Comparison of ENCODE assay signal across 1 cellular context in genomic region chr1:28926629-28927441, GRCh38.
TF ChIP-seq lines count a peak whose summit lies in the region.

No MANE protein-coding gene starts in this region.

TF ChIP-seq in K562, 482 proteins besides CTCF, POLR2A, EP300 and RAD21 (continued from another document and continues in another):
- TF ChIP-seq, protein P1, sequence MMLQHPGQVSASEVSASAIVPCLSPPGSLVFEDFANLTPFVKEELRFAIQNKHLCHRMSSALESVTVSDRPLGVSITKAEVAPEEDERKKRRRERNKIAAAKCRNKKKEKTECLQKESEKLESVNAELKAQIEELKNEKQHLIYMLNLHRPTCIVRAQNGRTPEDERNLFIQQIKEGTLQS (IDR thresholded peaks at IDR 0.05), result peak; percentile 67; the same call in 1 of the 2 replicates
- TF ChIP-seq, protein P1 (CRISPR knock-in tag; conservative IDR thresholded peaks at IDR 0.05), result no peak
- TF ChIP-seq JUN (IDR thresholded peaks at IDR 0.05; ENCODE audit: borderline replicate concordance, low read depth, low read length) (peak; percentile 72), JUN (CRISPR knock-in tag; IDR thresholded peaks at IDR 0.05; ENCODE audit: borderline replicate concordance) (no peak), ZNF174 (CRISPR knock-in tag; IDR thresholded peaks at IDR 0.05) (no peak), SIN3B (IDR thresholded peaks at IDR 0.05; ENCODE audit: low read depth) (no peak), POLR2H (tag; IDR thresholded peaks at IDR 0.05; ENCODE audit: low read depth) (peak; percentile 86), MAZ (CRISPR knock-in tag; conservative IDR thresholded peaks at IDR 0.05 in 1 of 2, IDR thresholded peaks at IDR 0.05 in 1 of 2) (peak in 1 of 2 experiments; percentile 36; a peak in 3 of 4 replicates), STAG1 (CRISPR knock-in tag; IDR thresholded peaks at IDR 0.05; ENCODE audit: borderline replicate concordance) (no peak), RBM15 (IDR thresholded peaks at IDR 0.05; ENCODE audit: insufficient read depth, low read length) (no peak), COPS2 (conservative IDR thresholded peaks at IDR 0.05) (no peak), ZNF316 (IDR thresholded peaks at IDR 0.05) (no peak; the same call in 1 of the 2 replicates), EHMT2 (IDR thresholded peaks at IDR 0.05) (no peak), KDM1A (IDR thresholded peaks at IDR 0.05) (peak; percentile 94 to 97), NFXL1 (CRISPR knock-in tag; IDR thresholded peaks at IDR 0.05) (no peak), AFF1 (IDR thresholded peaks at IDR 0.05; ENCODE audit: low read depth in 1 of 2, partially characterized antibody in 2 of 2) (peak; percentile 47 to 95), ZNF589 (CRISPR knock-in tag; IDR thresholded peaks at IDR 0.05; ENCODE audit: low read depth) (no peak; the same call in 1 of the 2 replicates), PHF8 (IDR thresholded peaks at IDR 0.05; ENCODE audit: borderline replicate concordance, low read length) (no peak), MTF1 (CRISPR knock-in tag; IDR thresholded peaks at IDR 0.05; ENCODE audit: borderline replicate concordance) (no peak), RBM14 (IDR thresholded peaks at IDR 0.05; ENCODE audit: borderline replicate concordance, insufficient read depth, low read depth, low read length) (no peak), ZNF143 (CRISPR knock-in tag; IDR thresholded peaks at IDR 0.05) (no peak), PTTG1 (tag; IDR thresholded peaks at IDR 0.05; ENCODE audit: low read depth) (peak; percentile 11; the same call in 1 of the 2 replicates), HDAC6 (IDR thresholded peaks at IDR 0.05; ENCODE audit: low read depth, low read length) (no peak), VEZF1 (CRISPR knock-in tag; IDR thresholded peaks at IDR 0.05) (peak; percentile 81), FOXK1 (CRISPR knock-in tag; IDR thresholded peaks at IDR 0.05; ENCODE audit: borderline replicate concordance) (no peak), SOX6 (IDR thresholded peaks at IDR 0.05) (peak; percentile 100), HEY1 (CRISPR knock-in tag; IDR thresholded peaks at IDR 0.05; ENCODE audit: borderline replicate concordance) (no peak), SLC30A9 (CRISPR knock-in tag; IDR thresholded peaks at IDR 0.05) (no peak), MED1 (CRISPR knock-in tag; IDR thresholded peaks at IDR 0.05; ENCODE audit: borderline replicate concordance) (no peak), XRCC4 (IDR thresholded peaks at IDR 0.05; ENCODE audit: extremely low read depth, insufficient read depth, insufficient read length) (no peak), ZNF449 (CRISPR knock-in tag; IDR thresholded peaks at IDR 0.05) (no peak), ZNF583 (CRISPR knock-in tag; IDR thresholded peaks at IDR 0.05) (no peak), XRCC3 (IDR thresholded peaks at IDR 0.05) (no peak), NR4A1 (CRISPR knock-in tag; IDR thresholded peaks at IDR 0.05) (no peak), NR4A1 (tag; IDR thresholded peaks at IDR 0.05) (no peak), MCM5 (IDR thresholded peaks at IDR 0.05; ENCODE audit: low read depth) (no peak), NR3C1 (CRISPR knock-in tag; IDR thresholded peaks at IDR 0.05) (no peak), SUPT5H (IDR thresholded peaks at IDR 0.05) (0 out of 2 replicates have a peak, but pooled peaks have one; percentile 18), ETV1 (tag; conservative IDR thresholded peaks at IDR 0.05; ENCODE audit: low read depth) (peak; percentile 100)
- TF ChIP-seq, protein P2, sequence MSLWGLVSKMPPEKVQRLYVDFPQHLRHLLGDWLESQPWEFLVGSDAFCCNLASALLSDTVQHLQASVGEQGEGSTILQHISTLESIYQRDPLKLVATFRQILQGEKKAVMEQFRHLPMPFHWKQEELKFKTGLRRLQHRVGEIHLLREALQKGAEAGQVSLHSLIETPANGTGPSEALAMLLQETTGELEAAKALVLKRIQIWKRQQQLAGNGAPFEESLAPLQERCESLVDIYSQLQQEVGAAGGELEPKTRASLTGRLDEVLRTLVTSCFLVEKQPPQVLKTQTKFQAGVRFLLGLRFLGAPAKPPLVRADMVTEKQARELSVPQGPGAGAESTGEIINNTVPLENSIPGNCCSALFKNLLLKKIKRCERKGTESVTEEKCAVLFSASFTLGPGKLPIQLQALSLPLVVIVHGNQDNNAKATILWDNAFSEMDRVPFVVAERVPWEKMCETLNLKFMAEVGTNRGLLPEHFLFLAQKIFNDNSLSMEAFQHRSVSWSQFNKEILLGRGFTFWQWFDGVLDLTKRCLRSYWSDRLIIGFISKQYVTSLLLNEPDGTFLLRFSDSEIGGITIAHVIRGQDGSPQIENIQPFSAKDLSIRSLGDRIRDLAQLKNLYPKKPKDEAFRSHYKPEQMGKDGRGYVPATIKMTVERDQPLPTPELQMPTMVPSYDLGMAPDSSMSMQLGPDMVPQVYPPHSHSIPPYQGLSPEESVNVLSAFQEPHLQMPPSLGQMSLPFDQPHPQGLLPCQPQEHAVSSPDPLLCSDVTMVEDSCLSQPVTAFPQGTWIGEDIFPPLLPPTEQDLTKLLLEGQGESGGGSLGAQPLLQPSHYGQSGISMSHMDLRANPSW (CRISPR knock-in tag; IDR thresholded peaks at IDR 0.05), result no peak
- TF ChIP-seq, protein P3, sequence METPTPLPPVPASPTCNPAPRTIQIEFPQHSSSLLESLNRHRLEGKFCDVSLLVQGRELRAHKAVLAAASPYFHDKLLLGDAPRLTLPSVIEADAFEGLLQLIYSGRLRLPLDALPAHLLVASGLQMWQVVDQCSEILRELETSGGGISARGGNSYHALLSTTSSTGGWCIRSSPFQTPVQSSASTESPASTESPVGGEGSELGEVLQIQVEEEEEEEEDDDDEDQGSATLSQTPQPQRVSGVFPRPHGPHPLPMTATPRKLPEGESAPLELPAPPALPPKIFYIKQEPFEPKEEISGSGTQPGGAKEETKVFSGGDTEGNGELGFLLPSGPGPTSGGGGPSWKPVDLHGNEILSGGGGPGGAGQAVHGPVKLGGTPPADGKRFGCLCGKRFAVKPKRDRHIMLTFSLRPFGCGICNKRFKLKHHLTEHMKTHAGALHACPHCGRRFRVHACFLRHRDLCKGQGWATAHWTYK (CRISPR knock-in tag; IDR thresholded peaks at IDR 0.05), result no peak
- TF ChIP-seq, protein P4, sequence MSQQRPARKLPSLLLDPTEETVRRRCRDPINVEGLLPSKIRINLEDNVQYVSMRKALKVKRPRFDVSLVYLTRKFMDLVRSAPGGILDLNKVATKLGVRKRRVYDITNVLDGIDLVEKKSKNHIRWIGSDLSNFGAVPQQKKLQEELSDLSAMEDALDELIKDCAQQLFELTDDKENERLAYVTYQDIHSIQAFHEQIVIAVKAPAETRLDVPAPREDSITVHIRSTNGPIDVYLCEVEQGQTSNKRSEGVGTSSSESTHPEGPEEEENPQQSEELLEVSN (IDR thresholded peaks at IDR 0.05; ENCODE audit: borderline replicate concordance in 1 of 2, extremely low read depth in 1 of 2, insufficient read depth in 1 of 2, insufficient read length in 1 of 2, low read depth in 1 of 2, low read length in 1 of 2, poor library complexity in 1 of 2, severe bottlenecking in 1 of 2), result no peak
- TF ChIP-seq, protein P5, sequence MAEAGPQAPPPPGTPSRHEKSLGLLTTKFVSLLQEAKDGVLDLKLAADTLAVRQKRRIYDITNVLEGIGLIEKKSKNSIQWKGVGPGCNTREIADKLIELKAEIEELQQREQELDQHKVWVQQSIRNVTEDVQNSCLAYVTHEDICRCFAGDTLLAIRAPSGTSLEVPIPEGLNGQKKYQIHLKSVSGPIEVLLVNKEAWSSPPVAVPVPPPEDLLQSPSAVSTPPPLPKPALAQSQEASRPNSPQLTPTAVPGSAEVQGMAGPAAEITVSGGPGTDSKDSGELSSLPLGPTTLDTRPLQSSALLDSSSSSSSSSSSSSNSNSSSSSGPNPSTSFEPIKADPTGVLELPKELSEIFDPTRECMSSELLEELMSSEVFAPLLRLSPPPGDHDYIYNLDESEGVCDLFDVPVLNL (CRISPR knock-in tag; IDR thresholded peaks at IDR 0.05; ENCODE audit: low read depth), result no peak
- TF ChIP-seq, protein P6, sequence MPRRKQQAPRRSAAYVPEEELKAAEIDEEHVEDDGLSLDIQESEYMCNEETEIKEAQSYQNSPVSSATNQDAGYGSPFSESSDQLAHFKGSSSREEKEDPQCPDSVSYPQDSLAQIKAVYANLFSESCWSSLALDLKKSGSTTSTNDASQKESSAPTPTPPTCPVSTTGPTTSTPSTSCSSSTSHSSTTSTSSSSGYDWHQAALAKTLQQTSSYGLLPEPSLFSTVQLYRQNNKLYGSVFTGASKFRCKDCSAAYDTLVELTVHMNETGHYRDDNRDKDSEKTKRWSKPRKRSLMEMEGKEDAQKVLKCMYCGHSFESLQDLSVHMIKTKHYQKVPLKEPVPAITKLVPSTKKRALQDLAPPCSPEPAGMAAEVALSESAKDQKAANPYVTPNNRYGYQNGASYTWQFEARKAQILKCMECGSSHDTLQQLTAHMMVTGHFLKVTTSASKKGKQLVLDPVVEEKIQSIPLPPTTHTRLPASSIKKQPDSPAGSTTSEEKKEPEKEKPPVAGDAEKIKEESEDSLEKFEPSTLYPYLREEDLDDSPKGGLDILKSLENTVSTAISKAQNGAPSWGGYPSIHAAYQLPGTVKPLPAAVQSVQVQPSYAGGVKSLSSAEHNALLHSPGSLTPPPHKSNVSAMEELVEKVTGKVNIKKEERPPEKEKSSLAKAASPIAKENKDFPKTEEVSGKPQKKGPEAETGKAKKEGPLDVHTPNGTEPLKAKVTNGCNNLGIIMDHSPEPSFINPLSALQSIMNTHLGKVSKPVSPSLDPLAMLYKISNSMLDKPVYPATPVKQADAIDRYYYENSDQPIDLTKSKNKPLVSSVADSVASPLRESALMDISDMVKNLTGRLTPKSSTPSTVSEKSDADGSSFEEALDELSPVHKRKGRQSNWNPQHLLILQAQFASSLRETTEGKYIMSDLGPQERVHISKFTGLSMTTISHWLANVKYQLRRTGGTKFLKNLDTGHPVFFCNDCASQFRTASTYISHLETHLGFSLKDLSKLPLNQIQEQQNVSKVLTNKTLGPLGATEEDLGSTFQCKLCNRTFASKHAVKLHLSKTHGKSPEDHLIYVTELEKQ (CRISPR knock-in tag; IDR thresholded peaks at IDR 0.05), result no peak
- TF ChIP-seq, protein P7, sequence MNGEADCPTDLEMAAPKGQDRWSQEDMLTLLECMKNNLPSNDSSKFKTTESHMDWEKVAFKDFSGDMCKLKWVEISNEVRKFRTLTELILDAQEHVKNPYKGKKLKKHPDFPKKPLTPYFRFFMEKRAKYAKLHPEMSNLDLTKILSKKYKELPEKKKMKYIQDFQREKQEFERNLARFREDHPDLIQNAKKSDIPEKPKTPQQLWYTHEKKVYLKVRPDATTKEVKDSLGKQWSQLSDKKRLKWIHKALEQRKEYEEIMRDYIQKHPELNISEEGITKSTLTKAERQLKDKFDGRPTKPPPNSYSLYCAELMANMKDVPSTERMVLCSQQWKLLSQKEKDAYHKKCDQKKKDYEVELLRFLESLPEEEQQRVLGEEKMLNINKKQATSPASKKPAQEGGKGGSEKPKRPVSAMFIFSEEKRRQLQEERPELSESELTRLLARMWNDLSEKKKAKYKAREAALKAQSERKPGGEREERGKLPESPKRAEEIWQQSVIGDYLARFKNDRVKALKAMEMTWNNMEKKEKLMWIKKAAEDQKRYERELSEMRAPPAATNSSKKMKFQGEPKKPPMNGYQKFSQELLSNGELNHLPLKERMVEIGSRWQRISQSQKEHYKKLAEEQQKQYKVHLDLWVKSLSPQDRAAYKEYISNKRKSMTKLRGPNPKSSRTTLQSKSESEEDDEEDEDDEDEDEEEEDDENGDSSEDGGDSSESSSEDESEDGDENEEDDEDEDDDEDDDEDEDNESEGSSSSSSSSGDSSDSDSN (IDR thresholded peaks at IDR 0.05; ENCODE audit: borderline replicate concordance in 1 of 2, low read depth in 2 of 2, low read length in 2 of 2), result no peak
